1 cellular context compared by ENCODE assay signal in genomic region chr11:103798456-103798855, GRCh38.
TF ChIP-seq lines count a peak whose summit lies in the region.

No MANE protein-coding gene starts in this region.

TF ChIP-seq in H1, 55 proteins besides CTCF, POLR2A, EP300 and RAD21:
- TF ChIP-seq YY1 (IDR thresholded peaks at IDR 0.05; ENCODE audit: low read depth, low read length) (no peak), SIRT6 (IDR thresholded peaks at IDR 0.05; ENCODE audit: low read length) (no peak), SIX5 (IDR thresholded peaks at IDR 0.05; ENCODE audit: low read depth, low read length) (no peak), TCF12 (IDR thresholded peaks at IDR 0.05; ENCODE audit: low read depth, low read length) (no peak), GTF2F1 (IDR thresholded peaks at IDR 0.05; ENCODE audit: borderline replicate concordance, low read depth, low read length) (no peak), TEAD4 (IDR thresholded peaks at IDR 0.05; ENCODE audit: low read depth, low read length) (no peak), FOSL1 (IDR thresholded peaks at IDR 0.05; ENCODE audit: insufficient read depth, low read depth, low read length) (no peak), HDAC2 (IDR thresholded peaks at IDR 0.05; ENCODE audit: borderline replicate concordance in 1 of 2, low read depth in 2 of 2, low read length in 2 of 2) (no peak)
